In the genomic region with DNA sequence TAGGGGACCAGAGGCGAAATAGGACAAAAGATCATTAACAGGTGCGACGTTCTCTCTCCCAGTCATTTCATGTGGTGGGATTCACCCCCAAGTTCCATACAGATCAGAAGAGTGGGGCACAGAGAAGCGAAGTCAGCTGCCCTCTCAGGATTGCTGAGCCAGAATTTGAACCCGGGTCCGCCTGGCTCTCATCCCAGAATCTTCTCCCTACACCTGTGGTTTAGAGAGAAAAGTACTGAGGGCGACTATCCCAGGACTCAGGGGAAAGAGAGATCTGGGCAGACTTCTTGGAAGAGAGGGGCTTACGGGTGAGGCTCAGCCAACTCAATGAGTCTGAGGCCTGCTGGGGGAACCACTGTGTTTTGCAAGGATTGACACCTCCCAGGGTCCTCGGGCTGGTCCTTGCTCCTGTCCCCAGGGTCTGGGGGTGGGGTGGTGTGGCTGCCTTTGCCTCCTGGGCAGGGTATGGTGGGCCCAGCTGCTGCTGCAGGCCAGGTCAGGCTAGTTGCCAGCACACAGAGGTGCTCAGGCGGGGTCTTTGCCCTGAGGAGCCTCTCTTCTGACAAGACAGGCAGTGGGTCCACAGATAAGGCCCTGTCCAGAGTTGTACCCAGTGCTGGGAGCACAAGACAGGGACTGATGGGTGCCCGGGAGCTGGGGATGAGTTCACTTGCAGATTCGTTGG, we compare ENCODE assay signal across 9 cellular contexts. TPM values are rescaled to one million over a fixed set of nuclear protein-coding genes. Genes with fewer than 3 reads are reported as not detected.
DNase-seq lines count a peak whose midpoint lies in the region; TF ChIP-seq lines count a peak whose summit lies in the region.
"Had no signal": no experiment of that assay in that cellular context is flagged by ENCODE, and none has a peak within 500 bp of the region (broad histone marks: within the 10 kb centered on the region; RNA-seq: fewer than 3 reads in every experiment).

No MANE protein-coding gene starts in this region.

- peak overlapping the region; percentile 88 for H3K9ac ChIP-seq in GM23248

- H3K9me3 ChIP-seq in GM23248 (ENCODE audit: low read depth), result no peaks in the 10 kb centered on the region
- H3K9me3 ChIP-seq: pancreas had no signal

- peak overlapping the region; percentile 85 for H3K27ac Mint-ChIP-seq in glutamatergic neuron (ENCODE audit: unreplicated experiment)

- peak overlapping the region; percentile 90 for H3K4me3 Mint-ChIP-seq in glutamatergic neuron (ENCODE audit: unreplicated experiment)

- H3K4me3 ChIP-seq in GM23248 (peak overlapping the region; percentile 83), WI38 (ENCODE audit: low read depth, low read length) (peak overlapping the region; percentile 75), retinal pigment epithelial cell (ENCODE audit: low read length) (peak overlapping the region; percentile 70)

- peak overlapping the region; percentile 96 for H3K4me2 ChIP-seq in GM23248 (ENCODE audit: unreplicated experiment)

- H3K4me1 Mint-ChIP-seq in glutamatergic neuron (ENCODE audit: low read depth, unreplicated experiment), result peaks cover 32% of the 10 kb centered on the region

- H3F3A ChIP-seq in GM23248 (ENCODE audit: insufficient read depth), result peaks cover 16% of the 10 kb centered on the region

- 88 to 94% methylated on average over 12 of the region's 12 CpGs for WGBS in GM23248 (ENCODE audit: low coverage in 1 of 2, low lambda C conversion rate in 2 of 2, missing lambda C conversion rate in 2 of 2), 2 experiments

- H3K79me2 ChIP-seq in GM23248 (ENCODE audit: insufficient read depth), result peaks cover 50% of the 10 kb centered on the region

- no peaks in the 10 kb centered on the region for H3K9me2 ChIP-seq in GM23248 (ENCODE audit: insufficient read depth)

- DNase-seq in GM23248 (no peak), glutamatergic neuron (no peak), retinal pigment epithelial cell (ENCODE audit: low read depth) (no peak), SKM-1 (lab: John Stamatoyannopoulos, UW; ENCODE audit: unreplicated experiment) (no peak), GF-D8 (lab: John Stamatoyannopoulos, UW) (no peak)
- DNase-seq in effector CD8-positive, alpha-beta T cell (lab: John Stamatoyannopoulos, UW), result no peak
- no peak for DNase-seq in activated CD4-positive, CD25-positive, alpha-beta regulatory T cell treated with anti-CD3 and anti-CD28 coated beads, Interleukin-2, amount 50 U/mL, for 72 hours

- TF ChIP-seq CTCF in WI38 (IDR thresholded peaks at IDR 0.05; ENCODE audit: low read depth, low read length) (no peak), glutamatergic neuron (IDR thresholded peaks at IDR 0.05; ENCODE audit: partially characterized antibody, unreplicated experiment) (no peak), retinal pigment epithelial cell (conservative IDR thresholded peaks at IDR 0.05; ENCODE audit: low read depth, low read length) (no peak)

- H3K36me3 Mint-ChIP-seq in glutamatergic neuron (ENCODE audit: unreplicated experiment), result no peaks in the 10 kb centered on the region

- no peak overlapping the region for H2AFZ ChIP-seq in GM23248

- H4K20me1 ChIP-seq in GM23248 (ENCODE audit: insufficient read depth), result no peaks in the 10 kb centered on the region

- H3K4me1 ChIP-seq in GM23248 (ENCODE audit: insufficient read depth), result peaks cover 25% of the 10 kb centered on the region

- in situ Hi-C loops in GM23248 (cut with MboI), result no loop called here

- no peaks in the 10 kb centered on the region for H3K27me3 ChIP-seq in GM23248 (replicated peaks; ENCODE audit: insufficient read depth)
- H3K27me3 ChIP-seq: pancreas had no signal

- H3K27me3 Mint-ChIP-seq in glutamatergic neuron (ENCODE audit: unreplicated experiment), result peaks cover 11% of the 10 kb centered on the region

- no peak overlapping the region for H3K27ac ChIP-seq in GM23248

- H3K9me3 Mint-ChIP-seq in glutamatergic neuron (ENCODE audit: unreplicated experiment), result peaks cover 10% of the 10 kb centered on the region

- no peaks in the 10 kb centered on the region for H3K36me3 ChIP-seq in GM23248 (ENCODE audit: low read depth)
- H3K36me3 ChIP-seq: pancreas had no signal

RNA-seq across cellular contexts. Expression of a gene that starts 1.1 kb away (rescaled TPM):
- total RNA-seq in GM23248 (2014; rRNA removed; shearing (Covaris generic)), result 22.4 and 27.7 TPM in 2 replicates
- polyA plus RNA-seq in GM23248 (2016; fragmentation: Nextera tagmentation; extraction: Ambion mirVana), result 17.8 and 18.3 TPM in 2 replicates
- 45.0 TPM for total RNA-seq in glutamatergic neuron (ENCODE audit: unreplicated experiment)

RNA-seq across cellular contexts. Expression of a gene that starts 33.7 kb away (rescaled TPM):
- total RNA-seq in GM23248 (2014; rRNA removed; shearing (Covaris generic)), result not detected in 2 replicates
- polyA plus RNA-seq in GM23248 (2016; fragmentation: Nextera tagmentation; extraction: Ambion mirVana), result not detected in 2 replicates
- not detected for total RNA-seq in glutamatergic neuron (ENCODE audit: unreplicated experiment)
- polyA plus RNA-seq: pancreas had no signal

RNA-seq across cellular contexts. Expression of a gene that starts 34.7 kb away (rescaled TPM):
- total RNA-seq in GM23248 (2014; rRNA removed; shearing (Covaris generic)), result not detected in 2 replicates
- polyA plus RNA-seq in GM23248 (2016; fragmentation: Nextera tagmentation; extraction: Ambion mirVana), result not detected in 2 replicates
- not detected for total RNA-seq in glutamatergic neuron (ENCODE audit: unreplicated experiment)
